ENCODE assay signal across 2 cellular contexts in genomic region chr1:91819038-91819788, GRCh38.
A peak's percentile ranks its signal among the peaks of the same experiment; 100 is the strongest.
TF ChIP-seq lines count a peak whose summit lies in the region.

No MANE protein-coding gene starts in this region.

TF ChIP-seq in K562, 482 proteins besides CTCF, POLR2A, EP300 and RAD21:
- TF ChIP-seq MEIS2 (IDR thresholded peaks at IDR 0.05; ENCODE audit: partially characterized antibody) (peak; percentile 93), PBX2 (CRISPR knock-in tag; IDR thresholded peaks at IDR 0.05; ENCODE audit: low read depth) (no peak), PBX2 (tag; conservative IDR thresholded peaks at IDR 0.05; ENCODE audit: low read depth) (peak; percentile 92), ZNF436 (CRISPR knock-in tag; IDR thresholded peaks at IDR 0.05) (no peak), SAFB2 (IDR thresholded peaks at IDR 0.05; ENCODE audit: borderline replicate concordance, low read depth, low read length, severe bottlenecking) (no peak)
- TF ChIP-seq, protein P1, sequence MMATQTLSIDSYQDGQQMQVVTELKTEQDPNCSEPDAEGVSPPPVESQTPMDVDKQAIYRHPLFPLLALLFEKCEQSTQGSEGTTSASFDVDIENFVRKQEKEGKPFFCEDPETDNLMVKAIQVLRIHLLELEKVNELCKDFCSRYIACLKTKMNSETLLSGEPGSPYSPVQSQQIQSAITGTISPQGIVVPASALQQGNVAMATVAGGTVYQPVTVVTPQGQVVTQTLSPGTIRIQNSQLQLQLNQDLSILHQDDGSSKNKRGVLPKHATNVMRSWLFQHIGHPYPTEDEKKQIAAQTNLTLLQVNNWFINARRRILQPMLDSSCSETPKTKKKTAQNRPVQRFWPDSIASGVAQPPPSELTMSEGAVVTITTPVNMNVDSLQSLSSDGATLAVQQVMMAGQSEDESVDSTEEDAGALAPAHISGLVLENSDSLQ (IDR thresholded peaks at IDR 0.05), result peak; percentile 74

TF ChIP-seq in HepG2, 621 proteins besides CTCF, POLR2A, EP300 and RAD21:
- TF ChIP-seq NCOA2 (CRISPR knock-in tag; IDR thresholded peaks at IDR 0.05), result peak; percentile 40; the same call in 1 of the 2 replicates
- TF ChIP-seq, protein P2, sequence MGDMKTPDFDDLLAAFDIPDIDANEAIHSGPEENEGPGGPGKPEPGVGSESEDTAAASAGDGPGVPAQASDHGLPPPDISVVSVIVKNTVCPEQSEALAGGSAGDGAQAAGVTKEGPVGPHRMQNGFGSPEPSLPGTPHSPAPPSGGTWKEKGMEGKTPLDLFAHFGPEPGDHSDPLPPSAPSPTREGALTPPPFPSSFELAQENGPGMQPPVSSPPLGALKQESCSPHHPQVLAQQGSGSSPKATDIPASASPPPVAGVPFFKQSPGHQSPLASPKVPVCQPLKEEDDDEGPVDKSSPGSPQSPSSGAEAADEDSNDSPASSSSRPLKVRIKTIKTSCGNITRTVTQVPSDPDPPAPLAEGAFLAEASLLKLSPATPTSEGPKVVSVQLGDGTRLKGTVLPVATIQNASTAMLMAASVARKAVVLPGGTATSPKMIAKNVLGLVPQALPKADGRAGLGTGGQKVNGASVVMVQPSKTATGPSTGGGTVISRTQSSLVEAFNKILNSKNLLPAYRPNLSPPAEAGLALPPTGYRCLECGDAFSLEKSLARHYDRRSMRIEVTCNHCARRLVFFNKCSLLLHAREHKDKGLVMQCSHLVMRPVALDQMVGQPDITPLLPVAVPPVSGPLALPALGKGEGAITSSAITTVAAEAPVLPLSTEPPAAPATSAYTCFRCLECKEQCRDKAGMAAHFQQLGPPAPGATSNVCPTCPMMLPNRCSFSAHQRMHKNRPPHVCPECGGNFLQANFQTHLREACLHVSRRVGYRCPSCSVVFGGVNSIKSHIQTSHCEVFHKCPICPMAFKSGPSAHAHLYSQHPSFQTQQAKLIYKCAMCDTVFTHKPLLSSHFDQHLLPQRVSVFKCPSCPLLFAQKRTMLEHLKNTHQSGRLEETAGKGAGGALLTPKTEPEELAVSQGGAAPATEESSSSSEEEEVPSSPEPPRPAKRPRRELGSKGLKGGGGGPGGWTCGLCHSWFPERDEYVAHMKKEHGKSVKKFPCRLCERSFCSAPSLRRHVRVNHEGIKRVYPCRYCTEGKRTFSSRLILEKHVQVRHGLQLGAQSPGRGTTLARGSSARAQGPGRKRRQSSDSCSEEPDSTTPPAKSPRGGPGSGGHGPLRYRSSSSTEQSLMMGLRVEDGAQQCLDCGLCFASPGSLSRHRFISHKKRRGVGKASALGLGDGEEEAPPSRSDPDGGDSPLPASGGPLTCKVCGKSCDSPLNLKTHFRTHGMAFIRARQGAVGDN (CRISPR knock-in tag; IDR thresholded peaks at IDR 0.05), result peak; percentile 24; the same call in 1 of the 2 replicates
- TF ChIP-seq ZGPAT (CRISPR knock-in tag; IDR thresholded peaks at IDR 0.05), result peak; percentile 36; the same call in 1 of the 2 replicates
- TF ChIP-seq, protein P3, sequence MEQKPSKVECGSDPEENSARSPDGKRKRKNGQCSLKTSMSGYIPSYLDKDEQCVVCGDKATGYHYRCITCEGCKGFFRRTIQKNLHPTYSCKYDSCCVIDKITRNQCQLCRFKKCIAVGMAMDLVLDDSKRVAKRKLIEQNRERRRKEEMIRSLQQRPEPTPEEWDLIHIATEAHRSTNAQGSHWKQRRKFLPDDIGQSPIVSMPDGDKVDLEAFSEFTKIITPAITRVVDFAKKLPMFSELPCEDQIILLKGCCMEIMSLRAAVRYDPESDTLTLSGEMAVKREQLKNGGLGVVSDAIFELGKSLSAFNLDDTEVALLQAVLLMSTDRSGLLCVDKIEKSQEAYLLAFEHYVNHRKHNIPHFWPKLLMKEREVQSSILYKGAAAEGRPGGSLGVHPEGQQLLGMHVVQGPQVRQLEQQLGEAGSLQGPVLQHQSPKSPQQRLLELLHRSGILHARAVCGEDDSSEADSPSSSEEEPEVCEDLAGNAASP (CRISPR knock-in tag; IDR thresholded peaks at IDR 0.05; ENCODE audit: borderline replicate concordance), result peak; percentile 32; the same call in 1 of the 2 replicates
- TF ChIP-seq PPARG (CRISPR knock-in tag; conservative IDR thresholded peaks at IDR 0.05), result 0 out of 2 replicates have a peak, but pooled peaks have one; percentile 27
- TF ChIP-seq, protein P4, sequence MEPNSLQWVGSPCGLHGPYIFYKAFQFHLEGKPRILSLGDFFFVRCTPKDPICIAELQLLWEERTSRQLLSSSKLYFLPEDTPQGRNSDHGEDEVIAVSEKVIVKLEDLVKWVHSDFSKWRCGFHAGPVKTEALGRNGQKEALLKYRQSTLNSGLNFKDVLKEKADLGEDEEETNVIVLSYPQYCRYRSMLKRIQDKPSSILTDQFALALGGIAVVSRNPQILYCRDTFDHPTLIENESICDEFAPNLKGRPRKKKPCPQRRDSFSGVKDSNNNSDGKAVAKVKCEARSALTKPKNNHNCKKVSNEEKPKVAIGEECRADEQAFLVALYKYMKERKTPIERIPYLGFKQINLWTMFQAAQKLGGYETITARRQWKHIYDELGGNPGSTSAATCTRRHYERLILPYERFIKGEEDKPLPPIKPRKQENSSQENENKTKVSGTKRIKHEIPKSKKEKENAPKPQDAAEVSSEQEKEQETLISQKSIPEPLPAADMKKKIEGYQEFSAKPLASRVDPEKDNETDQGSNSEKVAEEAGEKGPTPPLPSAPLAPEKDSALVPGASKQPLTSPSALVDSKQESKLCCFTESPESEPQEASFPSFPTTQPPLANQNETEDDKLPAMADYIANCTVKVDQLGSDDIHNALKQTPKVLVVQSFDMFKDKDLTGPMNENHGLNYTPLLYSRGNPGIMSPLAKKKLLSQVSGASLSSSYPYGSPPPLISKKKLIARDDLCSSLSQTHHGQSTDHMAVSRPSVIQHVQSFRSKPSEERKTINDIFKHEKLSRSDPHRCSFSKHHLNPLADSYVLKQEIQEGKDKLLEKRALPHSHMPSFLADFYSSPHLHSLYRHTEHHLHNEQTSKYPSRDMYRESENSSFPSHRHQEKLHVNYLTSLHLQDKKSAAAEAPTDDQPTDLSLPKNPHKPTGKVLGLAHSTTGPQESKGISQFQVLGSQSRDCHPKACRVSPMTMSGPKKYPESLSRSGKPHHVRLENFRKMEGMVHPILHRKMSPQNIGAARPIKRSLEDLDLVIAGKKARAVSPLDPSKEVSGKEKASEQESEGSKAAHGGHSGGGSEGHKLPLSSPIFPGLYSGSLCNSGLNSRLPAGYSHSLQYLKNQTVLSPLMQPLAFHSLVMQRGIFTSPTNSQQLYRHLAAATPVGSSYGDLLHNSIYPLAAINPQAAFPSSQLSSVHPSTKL (CRISPR knock-in tag; IDR thresholded peaks at IDR 0.05), result peak; percentile 6; the same call in 1 of the 2 replicates
- 0 out of 2 replicates have a peak, but pooled peaks have one; percentile 45 for TF ChIP-seq HOXA9 (CRISPR knock-in tag; IDR thresholded peaks at IDR 0.05; ENCODE audit: borderline replicate concordance)
- TF ChIP-seq ZNF576 (CRISPR knock-in tag; IDR thresholded peaks at IDR 0.05), result no peak
- peak; percentile 35; the same call in 1 of the 2 replicates for TF ChIP-seq RXRA (CRISPR knock-in tag; IDR thresholded peaks at IDR 0.05)
- TF ChIP-seq FOXA3 (CRISPR knock-in tag; IDR thresholded peaks at IDR 0.05), result peak; percentile 23; the same call in 1 of the 2 replicates
- no peak for TF ChIP-seq TARDBP (CRISPR knock-in tag; IDR thresholded peaks at IDR 0.05)
- 0 out of 2 replicates have a peak, but pooled peaks have one; percentile 21 for TF ChIP-seq ZMYM4 (CRISPR knock-in tag; IDR thresholded peaks at IDR 0.05)
- TF ChIP-seq PCBP1 (IDR thresholded peaks at IDR 0.05; ENCODE audit: borderline replicate concordance, low read depth, low read length), result no peak
- TF ChIP-seq AGO2 (optimal IDR thresholded peaks at IDR 0.05; ENCODE audit: low read depth, low read length), result peak; percentile 6
- TF ChIP-seq MED1 (CRISPR knock-in tag; IDR thresholded peaks at IDR 0.05), result peak; percentile 37; the same call in 1 of the 2 replicates
- TF ChIP-seq, protein P5, sequence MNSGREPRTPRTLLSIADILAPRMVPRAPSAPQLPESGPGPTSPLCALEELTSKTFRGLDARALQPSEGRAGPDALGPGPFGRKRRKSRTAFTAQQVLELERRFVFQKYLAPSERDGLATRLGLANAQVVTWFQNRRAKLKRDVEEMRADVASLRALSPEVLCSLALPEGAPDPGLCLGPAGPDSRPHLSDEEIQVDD (CRISPR knock-in tag; IDR thresholded peaks at IDR 0.05; ENCODE audit: borderline replicate concordance), result no peak
- no peak for TF ChIP-seq ZC3H13 (CRISPR knock-in tag; IDR thresholded peaks at IDR 0.05)
- no peak for TF ChIP-seq ZFP82 (CRISPR knock-in tag; IDR thresholded peaks at IDR 0.05; ENCODE audit: borderline replicate concordance)
- TF ChIP-seq FOSL2 (CRISPR knock-in tag; IDR thresholded peaks at IDR 0.05), result 0 out of 2 replicates have a peak, but pooled peaks have one; percentile 25
- TF ChIP-seq SMARCC2 (IDR thresholded peaks at IDR 0.05), result no peak
- TF ChIP-seq MEIS2 (CRISPR knock-in tag; IDR thresholded peaks at IDR 0.05), result 0 out of 2 replicates have a peak, but pooled peaks have one; percentile 44
- TF ChIP-seq ZFP62 (CRISPR knock-in tag; IDR thresholded peaks at IDR 0.05), result no peak
- TF ChIP-seq PRMT3 (CRISPR knock-in tag; IDR thresholded peaks at IDR 0.05; ENCODE audit: borderline replicate concordance, low read depth), result no peak
- TF ChIP-seq, protein P6, sequence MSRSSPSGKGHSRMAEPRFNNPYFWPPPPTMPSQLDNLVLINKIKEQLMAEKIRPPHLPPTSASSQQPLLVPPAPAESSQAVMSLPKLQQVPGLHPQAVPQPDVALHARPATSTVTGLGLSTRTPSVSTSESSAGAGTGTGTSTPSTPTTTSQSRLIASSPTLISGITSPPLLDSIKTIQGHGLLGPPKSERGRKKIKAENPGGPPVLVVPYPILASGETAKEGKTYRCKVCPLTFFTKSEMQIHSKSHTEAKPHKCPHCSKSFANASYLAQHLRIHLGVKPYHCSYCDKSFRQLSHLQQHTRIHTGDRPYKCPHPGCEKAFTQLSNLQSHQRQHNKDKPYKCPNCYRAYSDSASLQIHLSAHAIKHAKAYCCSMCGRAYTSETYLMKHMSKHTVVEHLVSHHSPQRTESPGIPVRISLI (CRISPR knock-in tag; IDR thresholded peaks at IDR 0.05; ENCODE audit: borderline replicate concordance), result peak; percentile 27; the same call in 1 of the 2 replicates
- no peak for TF ChIP-seq KAT8 (CRISPR knock-in tag; IDR thresholded peaks at IDR 0.05)
- peak; percentile 7 for TF ChIP-seq RBM22 (optimal IDR thresholded peaks at IDR 0.05; ENCODE audit: low read length)
- TF ChIP-seq ZNF205 (CRISPR knock-in tag; IDR thresholded peaks at IDR 0.05), result peak; percentile 36; the same call in 1 of the 2 replicates
TF ChIP-seq in HepG2: peak in this region for 17.
